ENCODE assay signal across 1 cellular context in the genomic region with DNA sequence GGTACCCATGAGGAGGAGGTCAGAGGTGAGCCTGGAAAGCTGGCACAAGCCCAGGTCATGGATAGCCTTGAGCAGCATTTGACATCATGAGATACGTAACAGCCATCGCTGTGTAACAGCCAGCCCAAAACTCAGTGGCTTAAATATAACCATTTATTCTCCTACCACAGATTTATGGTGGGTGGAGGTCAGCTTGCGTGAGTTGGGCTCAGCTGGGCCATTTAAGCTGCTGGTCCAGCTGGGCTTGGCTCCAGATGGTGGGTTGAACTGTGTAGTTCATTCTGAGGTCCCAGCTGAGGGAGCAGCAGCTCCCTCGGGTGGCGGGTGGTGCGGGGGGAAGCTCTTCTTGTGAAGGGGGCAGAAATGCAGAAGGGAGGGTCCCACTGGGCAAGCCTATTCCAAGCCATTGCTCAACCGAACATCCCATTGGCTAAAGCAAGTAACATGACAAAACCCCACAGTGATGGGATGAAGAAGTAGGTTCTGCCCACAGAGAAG.
TF ChIP-seq lines count a peak whose summit lies in the region.

No MANE protein-coding gene starts in this region.

TF ChIP-seq in H1, 55 proteins besides CTCF, POLR2A, EP300 and RAD21 (continued from another document):
- TF ChIP-seq, protein P1, sequence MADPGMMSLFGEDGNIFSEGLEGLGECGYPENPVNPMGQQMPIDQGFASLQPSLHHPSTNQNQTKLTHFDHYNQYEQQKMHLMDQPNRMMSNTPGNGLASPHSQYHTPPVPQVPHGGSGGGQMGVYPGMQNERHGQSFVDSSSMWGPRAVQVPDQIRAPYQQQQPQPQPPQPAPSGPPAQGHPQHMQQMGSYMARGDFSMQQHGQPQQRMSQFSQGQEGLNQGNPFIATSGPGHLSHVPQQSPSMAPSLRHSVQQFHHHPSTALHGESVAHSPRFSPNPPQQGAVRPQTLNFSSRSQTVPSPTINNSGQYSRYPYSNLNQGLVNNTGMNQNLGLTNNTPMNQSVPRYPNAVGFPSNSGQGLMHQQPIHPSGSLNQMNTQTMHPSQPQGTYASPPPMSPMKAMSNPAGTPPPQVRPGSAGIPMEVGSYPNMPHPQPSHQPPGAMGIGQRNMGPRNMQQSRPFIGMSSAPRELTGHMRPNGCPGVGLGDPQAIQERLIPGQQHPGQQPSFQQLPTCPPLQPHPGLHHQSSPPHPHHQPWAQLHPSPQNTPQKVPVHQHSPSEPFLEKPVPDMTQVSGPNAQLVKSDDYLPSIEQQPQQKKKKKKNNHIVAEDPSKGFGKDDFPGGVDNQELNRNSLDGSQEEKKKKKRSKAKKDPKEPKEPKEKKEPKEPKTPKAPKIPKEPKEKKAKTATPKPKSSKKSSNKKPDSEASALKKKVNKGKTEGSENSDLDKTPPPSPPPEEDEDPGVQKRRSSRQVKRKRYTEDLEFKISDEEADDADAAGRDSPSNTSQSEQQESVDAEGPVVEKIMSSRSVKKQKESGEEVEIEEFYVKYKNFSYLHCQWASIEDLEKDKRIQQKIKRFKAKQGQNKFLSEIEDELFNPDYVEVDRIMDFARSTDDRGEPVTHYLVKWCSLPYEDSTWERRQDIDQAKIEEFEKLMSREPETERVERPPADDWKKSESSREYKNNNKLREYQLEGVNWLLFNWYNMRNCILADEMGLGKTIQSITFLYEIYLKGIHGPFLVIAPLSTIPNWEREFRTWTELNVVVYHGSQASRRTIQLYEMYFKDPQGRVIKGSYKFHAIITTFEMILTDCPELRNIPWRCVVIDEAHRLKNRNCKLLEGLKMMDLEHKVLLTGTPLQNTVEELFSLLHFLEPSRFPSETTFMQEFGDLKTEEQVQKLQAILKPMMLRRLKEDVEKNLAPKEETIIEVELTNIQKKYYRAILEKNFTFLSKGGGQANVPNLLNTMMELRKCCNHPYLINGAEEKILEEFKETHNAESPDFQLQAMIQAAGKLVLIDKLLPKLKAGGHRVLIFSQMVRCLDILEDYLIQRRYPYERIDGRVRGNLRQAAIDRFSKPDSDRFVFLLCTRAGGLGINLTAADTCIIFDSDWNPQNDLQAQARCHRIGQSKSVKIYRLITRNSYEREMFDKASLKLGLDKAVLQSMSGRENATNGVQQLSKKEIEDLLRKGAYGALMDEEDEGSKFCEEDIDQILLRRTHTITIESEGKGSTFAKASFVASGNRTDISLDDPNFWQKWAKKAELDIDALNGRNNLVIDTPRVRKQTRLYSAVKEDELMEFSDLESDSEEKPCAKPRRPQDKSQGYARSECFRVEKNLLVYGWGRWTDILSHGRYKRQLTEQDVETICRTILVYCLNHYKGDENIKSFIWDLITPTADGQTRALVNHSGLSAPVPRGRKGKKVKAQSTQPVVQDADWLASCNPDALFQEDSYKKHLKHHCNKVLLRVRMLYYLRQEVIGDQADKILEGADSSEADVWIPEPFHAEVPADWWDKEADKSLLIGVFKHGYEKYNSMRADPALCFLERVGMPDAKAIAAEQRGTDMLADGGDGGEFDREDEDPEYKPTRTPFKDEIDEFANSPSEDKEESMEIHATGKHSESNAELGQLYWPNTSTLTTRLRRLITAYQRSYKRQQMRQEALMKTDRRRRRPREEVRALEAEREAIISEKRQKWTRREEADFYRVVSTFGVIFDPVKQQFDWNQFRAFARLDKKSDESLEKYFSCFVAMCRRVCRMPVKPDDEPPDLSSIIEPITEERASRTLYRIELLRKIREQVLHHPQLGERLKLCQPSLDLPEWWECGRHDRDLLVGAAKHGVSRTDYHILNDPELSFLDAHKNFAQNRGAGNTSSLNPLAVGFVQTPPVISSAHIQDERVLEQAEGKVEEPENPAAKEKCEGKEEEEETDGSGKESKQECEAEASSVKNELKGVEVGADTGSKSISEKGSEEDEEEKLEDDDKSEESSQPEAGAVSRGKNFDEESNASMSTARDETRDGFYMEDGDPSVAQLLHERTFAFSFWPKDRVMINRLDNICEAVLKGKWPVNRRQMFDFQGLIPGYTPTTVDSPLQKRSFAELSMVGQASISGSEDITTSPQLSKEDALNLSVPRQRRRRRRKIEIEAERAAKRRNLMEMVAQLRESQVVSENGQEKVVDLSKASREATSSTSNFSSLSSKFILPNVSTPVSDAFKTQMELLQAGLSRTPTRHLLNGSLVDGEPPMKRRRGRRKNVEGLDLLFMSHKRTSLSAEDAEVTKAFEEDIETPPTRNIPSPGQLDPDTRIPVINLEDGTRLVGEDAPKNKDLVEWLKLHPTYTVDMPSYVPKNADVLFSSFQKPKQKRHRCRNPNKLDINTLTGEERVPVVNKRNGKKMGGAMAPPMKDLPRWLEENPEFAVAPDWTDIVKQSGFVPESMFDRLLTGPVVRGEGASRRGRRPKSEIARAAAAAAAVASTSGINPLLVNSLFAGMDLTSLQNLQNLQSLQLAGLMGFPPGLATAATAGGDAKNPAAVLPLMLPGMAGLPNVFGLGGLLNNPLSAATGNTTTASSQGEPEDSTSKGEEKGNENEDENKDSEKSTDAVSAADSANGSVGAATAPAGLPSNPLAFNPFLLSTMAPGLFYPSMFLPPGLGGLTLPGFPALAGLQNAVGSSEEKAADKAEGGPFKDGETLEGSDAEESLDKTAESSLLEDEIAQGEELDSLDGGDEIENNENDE (IDR thresholded peaks at IDR 0.05; ENCODE audit: insufficient replicate concordance, low read length), result no peak
- TF ChIP-seq, protein P2, sequence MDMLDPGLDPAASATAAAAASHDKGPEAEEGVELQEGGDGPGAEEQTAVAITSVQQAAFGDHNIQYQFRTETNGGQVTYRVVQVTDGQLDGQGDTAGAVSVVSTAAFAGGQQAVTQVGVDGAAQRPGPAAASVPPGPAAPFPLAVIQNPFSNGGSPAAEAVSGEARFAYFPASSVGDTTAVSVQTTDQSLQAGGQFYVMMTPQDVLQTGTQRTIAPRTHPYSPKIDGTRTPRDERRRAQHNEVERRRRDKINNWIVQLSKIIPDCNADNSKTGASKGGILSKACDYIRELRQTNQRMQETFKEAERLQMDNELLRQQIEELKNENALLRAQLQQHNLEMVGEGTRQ (IDR thresholded peaks at IDR 0.05; ENCODE audit: low read length), result no peak
- no peak for TF ChIP-seq TAF1 (IDR thresholded peaks at IDR 0.05; ENCODE audit: low read depth, low read length)
- no peak for TF ChIP-seq MAFK (IDR thresholded peaks at IDR 0.05; ENCODE audit: low read depth, low read length)
- TF ChIP-seq ASH2L (IDR thresholded peaks at IDR 0.05; ENCODE audit: low read length), result no peak
- TF ChIP-seq GTF2F1 (IDR thresholded peaks at IDR 0.05; ENCODE audit: borderline replicate concordance, low read depth, low read length), result no peak
- no peak for TF ChIP-seq KDM1A (IDR thresholded peaks at IDR 0.05; ENCODE audit: borderline replicate concordance, low read length)
- TF ChIP-seq SIX5 (IDR thresholded peaks at IDR 0.05; ENCODE audit: low read depth, low read length), result no peak
- no peak for TF ChIP-seq SP1 (IDR thresholded peaks at IDR 0.05; ENCODE audit: low read depth, low read length)
TF ChIP-seq in H1: peak in this region for 0.
